ENCODE assay signal across 19 cellular contexts in the genomic region with DNA sequence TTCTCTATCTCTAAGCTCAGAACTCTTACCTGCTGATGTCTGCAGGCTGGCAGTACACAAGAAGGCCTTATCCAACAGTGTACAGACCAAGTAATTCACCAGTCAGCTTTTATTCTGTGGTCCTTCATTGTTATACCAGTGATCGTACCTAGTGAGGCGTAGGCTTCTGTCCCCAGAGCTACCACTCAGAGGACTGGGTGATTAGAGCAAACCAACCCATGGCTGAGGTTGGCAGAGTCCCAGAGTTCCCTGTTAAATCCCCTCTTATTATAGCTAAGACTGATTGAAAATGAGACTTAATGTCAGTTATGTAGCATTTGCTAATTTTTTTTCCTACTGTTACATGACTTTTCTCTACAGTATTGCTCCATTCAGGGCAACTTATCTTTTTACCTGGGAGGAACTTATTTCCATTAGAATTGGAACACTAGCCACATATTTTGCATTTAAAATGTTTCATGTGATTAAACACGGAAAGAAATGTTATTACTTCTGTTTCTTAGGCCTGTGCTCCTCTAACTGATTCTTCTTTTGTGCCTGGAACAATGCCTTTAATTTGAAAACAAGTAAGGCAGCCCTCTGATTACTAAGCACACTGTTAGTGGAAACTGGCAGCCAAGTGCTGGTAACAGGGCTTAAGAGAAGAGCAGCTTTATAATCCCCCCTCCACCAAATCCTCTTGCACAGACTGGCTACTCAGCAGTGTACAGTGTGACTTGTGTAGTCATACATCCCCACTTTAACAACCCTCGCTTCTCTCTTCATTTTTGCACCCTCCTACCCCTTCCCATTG.
DNase-seq lines count a peak whose midpoint lies in the region; ATAC-seq and TF ChIP-seq lines count a peak whose summit lies in the region.
"Had no signal": no experiment of that assay in that cellular context is flagged by ENCODE, and none has a peak within 500 bp of the region (broad histone marks: within the 10 kb centered on the region; RNA-seq: fewer than 3 reads in every experiment).

No MANE protein-coding gene starts in this region.

- no peak overlapping the region for H3K9ac ChIP-seq in GM23248
- H3K9ac ChIP-seq: BLaER1 treated with 17β-estradiol and CSF1 and Interleukin-3, amounts not matched to agents 10 nM and 100 nM had no signal

- H3K4me1 Mint-ChIP-seq in brain (peaks cover 74% of the 10 kb centered on the region), neural crest cell (peaks cover 35% of the 10 kb centered on the region)

- H3K4me3 ChIP-seq in GM23248, result no peak overlapping the region
- H3K4me3 ChIP-seq: BLaER1 treated with 17β-estradiol and CSF1 and Interleukin-3, amounts not matched to agents 10 nM and 100 nM; breast epithelium; ovary; SJCRH30; spleen had no signal

- peaks cover 86% of the 10 kb centered on the region for H3K79me2 ChIP-seq in GM23248 (ENCODE audit: insufficient read depth)

- H3K4me1 ChIP-seq in GM23248 (ENCODE audit: insufficient read depth), result peaks cover 37% of the 10 kb centered on the region
- H3K4me1 ChIP-seq: breast epithelium had no signal

- H3K27me3 ChIP-seq in GM23248 (replicated peaks; ENCODE audit: insufficient read depth), result no peaks in the 10 kb centered on the region
- H3K27me3 ChIP-seq: BLaER1 treated with 17β-estradiol and CSF1 and Interleukin-3, amounts not matched to agents 10 nM and 100 nM; breast epithelium; ovary; SJCRH30; spleen had no signal

- H3K4me2 ChIP-seq in GM23248 (ENCODE audit: unreplicated experiment), result peak overlapping the region; percentile 41
- H3K4me2 ChIP-seq: BLaER1 treated with 17β-estradiol and CSF1 and Interleukin-3, amounts not matched to agents 10 nM and 100 nM had no signal

- H3K36me3 Mint-ChIP-seq in brain (peaks cover 8% of the 10 kb centered on the region), neural crest cell (ENCODE audit: low read depth) (peaks cover 3% of the 10 kb centered on the region)
- H3K36me3 Mint-ChIP-seq: mesothelial cell of epicardium had no signal

- H3K36me3 ChIP-seq in GM23248 (ENCODE audit: low read depth), result 0 out of 2 replicates have a peak, but pooled peaks cover 3% of the 10 kb centered on the region
- H3K36me3 ChIP-seq: breast epithelium, ovary, SJCRH30 had no signal

- H4K20me1 ChIP-seq in GM23248 (ENCODE audit: insufficient read depth), result no peaks in the 10 kb centered on the region; the same call in 1 of the 2 replicates

- no peak for ATAC-seq in GM18867 (IDR thresholded peaks at IDR 0.05; ENCODE audit: unreplicated experiment)

- H3K4me3 Mint-ChIP-seq in brain (peak overlapping the region in 2 of 5 experiments; percentile 12 to 63), neural crest cell (no peak overlapping the region)
- H3K4me3 Mint-ChIP-seq: mesothelial cell of epicardium had no signal

- H3K27me3 Mint-ChIP-seq in brain (no peaks in the 10 kb centered on the region), neural crest cell (ENCODE audit: low read depth) (no peaks in the 10 kb centered on the region)

- H3K9me3 ChIP-seq in GM23248 (ENCODE audit: low read depth), result no peaks in the 10 kb centered on the region
- H3K9me3 ChIP-seq: BLaER1 treated with 17β-estradiol and CSF1 and Interleukin-3, amounts not matched to agents 10 nM and 100 nM; breast epithelium; ovary; SJCRH30; spleen had no signal

- H3K9me2 ChIP-seq in GM23248 (ENCODE audit: insufficient read depth), result no peaks in the 10 kb centered on the region

- DNase-seq in GM23248 (peak; percentile 36), NCI-H524 (lab: John Stamatoyannopoulos, UW) (peak; percentile 81 to 90), neural crest cell (ENCODE audit: low read depth, low spot score) (no peak), NCI-H187 (lab: John Stamatoyannopoulos, UW) (no peak), NCI-H345 treated with DMSO at 0.1 percent for 48 hours (lab: John Stamatoyannopoulos, UW; ENCODE audit: unreplicated experiment) (no peak)
- no peak for DNase-seq in activated CD4-positive, alpha-beta T cell treated with anti-CD3 and anti-CD28 coated beads, Interleukin-2, amount 50 U/mL, for 48 hours
- DNase-seq: activated naive CD4-positive, alpha-beta T cell; DND-41; foreskin melanocyte; NCI-H1092; NCI-H2171 treated with DMSO at 0.1 percent for 48 hours; ovary; SJCRH30; spleen had no signal

- H3K27ac ChIP-seq in GM23248, result peak overlapping the region; percentile 68
- H3K27ac ChIP-seq: BLaER1 treated with 17β-estradiol and CSF1 and Interleukin-3, amounts not matched to agents 10 nM and 100 nM; breast epithelium; ovary; SJCRH30; spleen had no signal

- H3F3A ChIP-seq in GM23248 (ENCODE audit: insufficient read depth), result peaks cover 36% of the 10 kb centered on the region; the same call in 1 of the 2 replicates

- no peak overlapping the region for H2AFZ ChIP-seq in GM23248

- H3K9me3 Mint-ChIP-seq in brain (no peaks in the 10 kb centered on the region), neural crest cell (no peaks in the 10 kb centered on the region)
- H3K9me3 Mint-ChIP-seq: mesothelial cell of epicardium had no signal

- TF ChIP-seq CTCF in brain (conservative IDR thresholded peaks at IDR 0.05) (no peak), neural crest cell (conservative IDR thresholded peaks at IDR 0.05) (no peak)

- in situ Hi-C loops in GM23248 (cut with MboI), result no loop called here

- peak overlapping the region in 4 of 5 experiments; percentile 0 to 84 (median 56) for H3K27ac Mint-ChIP-seq in brain
- peak overlapping the region; percentile 12 for H3K27ac Mint-ChIP-seq in neural crest cell (ENCODE audit: unreplicated experiment)
- H3K27ac Mint-ChIP-seq: mesothelial cell of epicardium had no signal

- WGBS in GM23248 (ENCODE audit: low coverage in 1 of 2, low lambda C conversion rate in 2 of 2, missing lambda C conversion rate in 2 of 2), 2 experiments, result 86 to 89% methylated on average over 4 of the region's 4 CpGs

Comparison
In these comparisons a context has a peak if more than half of its experiments do, and no peak if none do; other contexts are left out.
1. DNase-seq: peak in GM23248 (single experiment) and NCI-H524 (2 of 2); none in neural crest cell (single experiment), NCI-H187 (0 of 2), NCI-H345 treated with DMSO at 0.1 percent for 48 hours (single experiment) and activated CD4-positive, alpha-beta T cell treated with anti-CD3 and anti-CD28 coated beads, Interleukin-2, amount 50 U/mL, for 48 hours (0 of 2).